In genomic region chr6:156698239-156699016, GRCh38 we compare ENCODE assay signal across 12 cellular contexts.
A peak's percentile ranks its signal among the peaks of the same experiment; 100 is the strongest.
DNase-seq lines count a peak whose midpoint lies in the region; ATAC-seq and TF ChIP-seq lines count a peak whose summit lies in the region.
"Had no signal": no experiment of that assay in that cellular context is flagged by ENCODE, and none has a peak within 500 bp of the region (broad histone marks: within the 10 kb centered on the region; RNA-seq: fewer than 3 reads in every experiment).

No MANE protein-coding gene starts in this region.

- no peaks in the 10 kb centered on the region for H3K9me3 Mint-ChIP-seq in activated T-helper 17 cell treated with anti-CD3 and anti-CD28 coated beads, Interleukin-2, amount 50 U/mL, for 72 hours
- H3K9me3 Mint-ChIP-seq: type B pancreatic cell had no signal

- DNase-seq in NCI-H345 (lab: John Stamatoyannopoulos, UW) (no peak), NCI-H2171 treated with DMSO at 0.1 percent for 48 hours (lab: John Stamatoyannopoulos, UW) (no peak), putamen (ENCODE audit: low spot score) (no peak), NCI-H1694 treated with DMSO at 0.1 percent for 48 hours (lab: John Stamatoyannopoulos, UW) (no peak)
- DNase-seq: DMS153, left ventricle myocardium inferior, SJCRH30 had no signal

- H3K36me3 Mint-ChIP-seq in activated T-helper 17 cell treated with anti-CD3 and anti-CD28 coated beads, Interleukin-2, amount 50 U/mL, for 72 hours (ENCODE audit: low read depth): no peaks in the 10 kb centered on the region
- H3K36me3 Mint-ChIP-seq: type B pancreatic cell had no signal

- peak; percentile 44 for TF ChIP-seq POLR2A in GM18505 (IDR thresholded peaks at IDR 0.05; ENCODE audit: borderline replicate concordance, extremely low read depth, insufficient read depth, insufficient read length)

- peak; percentile 76 for ATAC-seq in GM18505 (IDR thresholded peaks at IDR 0.05; ENCODE audit: unreplicated experiment)
- ATAC-seq in GM21528 (IDR thresholded peaks at IDR 0.05; ENCODE audit: low FRiP score, unreplicated experiment): peak; percentile 76
- ATAC-seq in HG03196 (IDR thresholded peaks at IDR 0.05; ENCODE audit: unreplicated experiment): peak; percentile 80
- ATAC-seq in activated T-helper 17 cell treated with anti-CD3 and anti-CD28 coated beads, Interleukin-2, amount 50 U/mL, for 72 hours (replicated peaks): no peak

- peaks cover 16% of the 10 kb centered on the region for H3K4me1 Mint-ChIP-seq in activated T-helper 17 cell treated with anti-CD3 and anti-CD28 coated beads, Interleukin-2, amount 50 U/mL, for 72 hours

- H3K4me3 Mint-ChIP-seq in activated T-helper 17 cell treated with anti-CD3 and anti-CD28 coated beads, Interleukin-2, amount 50 U/mL, for 72 hours: peak overlapping the region; percentile 20
- H3K4me3 Mint-ChIP-seq: type B pancreatic cell had no signal

- H3K27ac Mint-ChIP-seq in activated T-helper 17 cell treated with anti-CD3 and anti-CD28 coated beads, Interleukin-2, amount 50 U/mL, for 72 hours: no peak overlapping the region
- H3K27ac Mint-ChIP-seq: type B pancreatic cell had no signal

- H3K27me3 Mint-ChIP-seq in activated T-helper 17 cell treated with anti-CD3 and anti-CD28 coated beads, Interleukin-2, amount 50 U/mL, for 72 hours: peaks cover 11% of the 10 kb centered on the region
